ENCODE assay signal across 9 cellular contexts in genomic region chr9:130451509-130452388, GRCh38. TPM values are rescaled to one million over a fixed set of nuclear protein-coding genes. Genes with fewer than 3 reads are reported as not detected.
DNase-seq lines count a peak whose midpoint lies in the region; ATAC-seq and TF ChIP-seq lines count a peak whose summit lies in the region.
"Had no signal": no experiment of that assay in that cellular context is flagged by ENCODE, and none has a peak within 500 bp of the region (broad histone marks: within the 10 kb centered on the region; RNA-seq: fewer than 3 reads in every experiment).

No MANE protein-coding gene starts in this region.

- H3K27ac ChIP-seq in thyroid gland = peak overlapping the region; percentile 64 to 87 (median 86)

- peaks cover 49 to 66% of the 10 kb centered on the region in 2 donors for H3K4me1 ChIP-seq in thyroid gland

- intact Hi-C loops in thyroid gland (cut with DNase I) = no loop called here

- 29 to 48% methylated on average over 14 to 15 of the region's 23 CpGs for WGBS in thyroid gland, 2 donors

- no peak for ATAC-seq in GM19035 (IDR thresholded peaks at IDR 0.05; ENCODE audit: unreplicated experiment)
- no peak for ATAC-seq in GM21381 (IDR thresholded peaks at IDR 0.05; ENCODE audit: unreplicated experiment)

- DNase-seq in COLO668 (lab: John Stamatoyannopoulos, UW; ENCODE audit: unreplicated experiment) = peak; percentile 81
- peak; percentile 61 for DNase-seq in HS-5 (ENCODE audit: low read depth)
- DNase-seq in NCI-H82 (lab: John Stamatoyannopoulos, UW) = peak; percentile 92
- DNase-seq in cardiac fibroblast (ENCODE audit: low read depth in 2 of 2) = peak; percentile 95 to 98
- peak; percentile 96 for DNase-seq in left kidney (ENCODE audit: low read depth, low spot score)
- peak; percentile 99 for DNase-seq in thyroid gland

- TF ChIP-seq POLR2A in thyroid gland (IDR thresholded peaks at IDR 0.05) = peak in 1 of 2 donors; percentile 34

- H3K9me3 ChIP-seq in thyroid gland = no peaks in the 10 kb centered on the region

- no peaks in the 10 kb centered on the region for H3K36me3 ChIP-seq in thyroid gland

- no peaks in the 10 kb centered on the region for H3K27me3 ChIP-seq in thyroid gland

- H3K4me3 ChIP-seq in cardiac fibroblast (replicated peaks in 1 of 2; ENCODE audit: low read depth in 2 of 2, low read length in 2 of 2) = no peak overlapping the region
- no peak overlapping the region for H3K4me3 ChIP-seq in thyroid gland (replicated peaks in 1 of 3)

- TF ChIP-seq CTCF in cardiac fibroblast (IDR thresholded peaks at IDR 0.05; ENCODE audit: low read depth, low read length) (peak; percentile 72), thyroid gland (IDR thresholded peaks at IDR 0.05) (peak in 4 of 6 experiments; percentile 35 to 57 (median 48))

RNA-seq across cellular contexts. Expression of gene ASS1, which starts 7.0 kb away (rescaled TPM):
- total RNA-seq in thyroid gland = 100 to 1,000 TPM; 123 to 235 (median 166) TPM
- total RNA-seq: natural killer cell treated with Interleukin-12 subunit alpha and Interleukin-12 subunit beta and Interleukin-15 and Interleukin-18, amount 100 ng/mL, for 72 hours had no signal
